Comparison of ENCODE assay signal across 8 cellular contexts in the genomic region with DNA sequence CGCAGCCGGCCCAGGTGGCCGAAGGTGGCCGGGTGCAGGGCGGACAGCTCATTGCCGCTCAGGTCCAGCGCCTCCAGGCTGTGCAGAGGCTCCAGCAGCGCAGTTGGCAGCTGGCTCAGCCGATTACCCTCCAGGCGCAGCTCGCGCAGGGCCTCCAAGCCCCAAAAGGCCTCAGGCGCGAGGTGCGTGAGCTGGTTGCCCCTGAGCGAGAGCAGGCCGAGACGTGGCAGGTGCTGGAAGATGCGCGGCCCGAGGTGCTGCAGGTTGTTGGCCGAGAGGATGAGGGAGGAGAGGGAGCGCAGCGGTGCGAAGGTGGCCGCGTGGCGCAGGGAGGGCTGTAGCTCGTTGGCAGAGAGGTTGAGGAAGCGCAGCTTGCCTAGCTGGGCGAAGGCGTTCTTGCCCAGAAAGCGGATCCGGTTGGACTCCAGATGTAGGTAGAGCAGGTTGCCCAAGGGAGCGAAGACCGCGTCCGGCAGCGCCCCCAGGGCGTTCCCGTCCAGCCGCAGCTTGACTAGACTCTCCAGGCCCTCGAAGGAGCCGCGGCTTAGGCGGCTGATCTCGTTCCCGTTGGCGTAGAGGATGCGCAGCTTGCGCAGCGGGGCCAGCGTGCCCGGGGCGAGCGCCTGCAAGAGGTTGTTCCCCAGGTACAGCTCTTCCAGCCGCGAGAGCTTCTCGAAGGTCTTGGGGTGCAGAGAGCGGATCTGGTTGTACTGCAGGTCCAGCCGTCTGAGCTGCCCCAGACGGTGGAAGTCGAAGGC. TPM values are rescaled to one million over a fixed set of nuclear protein-coding genes. Genes with fewer than 3 reads are reported as not detected.
DNase-seq lines count a peak whose midpoint lies in the region; ATAC-seq and TF ChIP-seq lines count a peak whose summit lies in the region.
"Had no signal": no experiment of that assay in that cellular context is flagged by ENCODE, and none has a peak within 500 bp of the region (broad histone marks: within the 10 kb centered on the region; RNA-seq: fewer than 3 reads in every experiment).

No MANE protein-coding gene starts in this region.

- H3K4me3 ChIP-seq in neural progenitor cell: peak overlapping the region; percentile 64
- H3K4me3 ChIP-seq in effector memory CD4-positive, alpha-beta T cell (ENCODE audit: insufficient read depth, low read depth, low read length, poor library complexity, severe bottlenecking): no peak overlapping the region

- peaks cover 63% of the 10 kb centered on the region for H3K27me3 Mint-ChIP-seq in H9 (ENCODE audit: low read depth)
- peaks cover 61% of the 10 kb centered on the region for H3K27me3 Mint-ChIP-seq in WTC11 (ENCODE audit: low read depth)
- H3K27me3 Mint-ChIP-seq in neural progenitor cell (ENCODE audit: insufficient read depth, low read depth): peaks cover 8% of the 10 kb centered on the region

- H4K8ac ChIP-seq in H9 (replicated peaks; ENCODE audit: insufficient read length, low read depth, low read length): no peak overlapping the region

- no peak overlapping the region for H2BK120ac ChIP-seq in H9 (ENCODE audit: low read depth, low read length, poor library complexity, severe bottlenecking)

- H3K4me1 ChIP-seq in H9 (ENCODE audit: insufficient read depth, low read length): peaks cover 8% of the 10 kb centered on the region; the same call in 1 of the 2 replicates
- no peaks in the 10 kb centered on the region for H3K4me1 ChIP-seq in foreskin keratinocyte
- peaks cover 14% of the 10 kb centered on the region for H3K4me1 ChIP-seq in neural progenitor cell
- H3K4me1 ChIP-seq in effector memory CD4-positive, alpha-beta T cell (ENCODE audit: control insufficient read depth, insufficient read depth, low read length, poor library complexity, severe bottlenecking): peaks cover 12% of the 10 kb centered on the region

- H3K27me3 ChIP-seq in H9 (ENCODE audit: insufficient read depth, low read length): peaks cover 11% of the 10 kb centered on the region; the same call in 1 of the 2 replicates
- H3K27me3 ChIP-seq in foreskin keratinocyte: peaks cover 97% of the 10 kb centered on the region
- peaks cover 47% of the 10 kb centered on the region for H3K27me3 ChIP-seq in neural progenitor cell
- H3K27me3 ChIP-seq in effector memory CD4-positive, alpha-beta T cell (replicated peaks; ENCODE audit: control insufficient read depth, insufficient read depth, low read length, poor library complexity, severe bottlenecking): peaks cover 14% of the 10 kb centered on the region

- H3K23ac ChIP-seq in H9 (ENCODE audit: insufficient read length, low read depth, low read length): no peak overlapping the region

- H3K4me3 Mint-ChIP-seq in H9 (peak overlapping the region; percentile 66 to 82), WTC11 (peak overlapping the region; percentile 78), neural progenitor cell (peak overlapping the region; percentile 87)

- H3K9me3 Mint-ChIP-seq in H9: peaks cover 0 to 7% of the 10 kb centered on the region in 2 experiments; a peak in 1 of 5 replicates
- H3K9me3 Mint-ChIP-seq in WTC11: no peaks in the 10 kb centered on the region
- H3K9me3 Mint-ChIP-seq in neural progenitor cell: no peaks in the 10 kb centered on the region

- no peak overlapping the region for H4K91ac ChIP-seq in H9 (ENCODE audit: insufficient read length, low read depth, low read length)

- H3K27ac ChIP-seq in H9 (ENCODE audit: insufficient read length, low read depth, low read length) (no peak overlapping the region), foreskin keratinocyte (no peak overlapping the region), neural progenitor cell (no peak overlapping the region)
- no peak overlapping the region for H3K27ac ChIP-seq in effector memory CD4-positive, alpha-beta T cell (ENCODE audit: insufficient read depth, low read length, poor library complexity, severe bottlenecking)

- no peak overlapping the region for H2AFZ ChIP-seq in H9 (ENCODE audit: low read length)
- peak overlapping the region; percentile 98 for H2AFZ ChIP-seq in neural progenitor cell (replicated peaks)

- peaks cover 35% of the 10 kb centered on the region for H3K23me2 ChIP-seq in H9 (ENCODE audit: insufficient read length, low read depth, low read length, poor library complexity, severe bottlenecking)

- H2BK15ac ChIP-seq in H9 (ENCODE audit: low read depth, low read length): no peak overlapping the region

- H3K9ac ChIP-seq in H9 (ENCODE audit: extremely low read depth, insufficient read length, low read length) (no peak overlapping the region), neural progenitor cell (no peak overlapping the region)

- POLR2A ChIA-PET in WTC11 (lab: Charles Lee): interaction anchor here (0.5 to 1.5 kb wide), 5 partner anchors 30 to 257 kb away, joined by 3 to 10 read pairs (median 3); no protein-coding TSS in a partner anchor

- no peaks in the 10 kb centered on the region for H3K79me2 ChIP-seq in H9 (ENCODE audit: insufficient read depth, low read length)
- no peaks in the 10 kb centered on the region for H3K79me2 ChIP-seq in neural progenitor cell (ENCODE audit: low read depth)

- no peak overlapping the region for H2BK20ac ChIP-seq in H9 (ENCODE audit: low read depth, low read length, poor library complexity, severe bottlenecking)

- DNase-seq in H9 (peak; percentile 70), WTC11 (ENCODE audit: low spot score) (peak; percentile 63), foreskin keratinocyte (peak; percentile 34 to 63), neural progenitor cell (ENCODE audit: low spot score) (peak; percentile 69), midbrain (lab: John Stamatoyannopoulos, UW) (no peak)
- DNase-seq in effector memory CD4-positive, alpha-beta T cell: no peak

- no peak for TF ChIP-seq CTCF in H9 (conservative IDR thresholded peaks at IDR 0.05)
- TF ChIP-seq CTCF in WTC11 (IDR thresholded peaks at IDR 0.05): no peak
- no peak for TF ChIP-seq CTCF in foreskin keratinocyte (conservative IDR thresholded peaks at IDR 0.05)
- TF ChIP-seq CTCF in neural progenitor cell (IDR thresholded peaks at IDR 0.05): no peak

- H3K9me3 ChIP-seq in H9 (ENCODE audit: control insufficient read depth, low read depth, low read length): no peaks in the 10 kb centered on the region
- no peaks in the 10 kb centered on the region for H3K9me3 ChIP-seq in neural progenitor cell (ENCODE audit: low read depth)
- no peaks in the 10 kb centered on the region for H3K9me3 ChIP-seq in effector memory CD4-positive, alpha-beta T cell (ENCODE audit: control insufficient read depth, low read length)

- H3K79me1 ChIP-seq in H9 (ENCODE audit: insufficient read depth, low read depth, low read length, poor library complexity, severe bottlenecking): no peaks in the 10 kb centered on the region

- H3K18ac ChIP-seq in H9 (ENCODE audit: insufficient read length, low read depth, low read length): peak overlapping the region; percentile 15

- no peak overlapping the region for H2BK5ac ChIP-seq in H9 (ENCODE audit: insufficient read length, low read length)

- no CpG with 5 or more reads among the region's 63 CpGs for WGBS in H9 (ENCODE audit: extremely low coverage, insufficient read length, low lambda C conversion rate)

- CTCF ChIA-PET in WTC11 (lab: Charles Lee): interaction anchor here (0.6 to 8.8 kb wide), 71 partner anchors 9 to 924 kb away, joined by 3 to 407 read pairs (median 6); partner anchors contain the start of gene CPVL

- H3K14ac ChIP-seq in H9 (ENCODE audit: insufficient read depth, low read length): no peak overlapping the region

- peaks cover 30% of the 10 kb centered on the region for H3F3A ChIP-seq in neural progenitor cell (ENCODE audit: low read depth)

- H3K56ac ChIP-seq in H9 (ENCODE audit: insufficient read length, low read depth, low read length): no peak overlapping the region

- H2AK5ac ChIP-seq in H9 (ENCODE audit: insufficient read length, low read length): no peak overlapping the region

- H3K27ac Mint-ChIP-seq in H9: no peak overlapping the region
- no peak overlapping the region for H3K27ac Mint-ChIP-seq in WTC11
- peak overlapping the region; percentile 79 for H3K27ac Mint-ChIP-seq in neural progenitor cell

- no peak overlapping the region for H4K5ac ChIP-seq in H9 (ENCODE audit: insufficient read length, low read depth, low read length)

- H3K4me2 ChIP-seq in H9 (ENCODE audit: insufficient read depth, insufficient read length, low read length) (peak overlapping the region; percentile 53), neural progenitor cell (peak overlapping the region; percentile 93)

- H3K36me3 Mint-ChIP-seq in H9 (ENCODE audit: insufficient read depth in 1 of 3, low read depth in 3 of 3) (peaks cover 0 to 6% (median 2%) of the 10 kb centered on the region in 3 experiments; a peak in 4 of 7 replicates), WTC11 (no peaks in the 10 kb centered on the region), neural progenitor cell (peaks cover 17% of the 10 kb centered on the region)

- H3K4ac ChIP-seq in H9 (ENCODE audit: low read depth, low read length): no peak overlapping the region

- H3K36me3 ChIP-seq in neural progenitor cell: no peaks in the 10 kb centered on the region
- H3K36me3 ChIP-seq in effector memory CD4-positive, alpha-beta T cell (ENCODE audit: control insufficient read depth, insufficient read depth, low read length): no peaks in the 10 kb centered on the region

- H3K4me1 Mint-ChIP-seq in H9 (peaks cover 28 to 31% of the 10 kb centered on the region in 2 experiments), WTC11 (peaks cover 47% of the 10 kb centered on the region), neural progenitor cell (peaks cover 59% of the 10 kb centered on the region)

- no peak overlapping the region for H2BK12ac ChIP-seq in H9 (ENCODE audit: insufficient read length, low read depth, low read length)

- H4K20me1 ChIP-seq in H9 (ENCODE audit: control insufficient read depth, insufficient read depth, insufficient read length) (no peaks in the 10 kb centered on the region), neural progenitor cell (ENCODE audit: low read depth) (peaks cover 5% of the 10 kb centered on the region)

- ATAC-seq in WTC11 (peak; percentile 1), foreskin keratinocyte (peak; percentile 30), HG03159 (IDR thresholded peaks at IDR 0.05; ENCODE audit: unreplicated experiment) (no peak)

- no peak overlapping the region for H3T11ph ChIP-seq in H9 (ENCODE audit: low read length)

TF ChIP-seq in WTC11, 78 proteins besides CTCF, POLR2A, EP300 and RAD21 (continues in another document):
- TF ChIP-seq MXD4 (CRISPR knock-in tag; IDR thresholded peaks at IDR 0.05; ENCODE audit: borderline replicate concordance) (no peak), SP1 (CRISPR knock-in tag; conservative IDR thresholded peaks at IDR 0.05) (peak; percentile 19; the same call in 1 of the 2 replicates)

RNA-seq across cellular contexts. Expression of gene TRIL, which starts 0.9 kb away (rescaled TPM):
- total RNA-seq in H9 (2021) (3.1 and 3.3 TPM in 2 replicates), WTC11 (2021) (3.0 to 4.6 TPM (median 4.3 TPM) in 3 replicates), foreskin keratinocyte (not detected in 2 replicates), neural progenitor cell (ENCODE audit: low replicate concordance) (8.5 and 14.3 TPM in 2 replicates)
- 0.01 TPM in 1 of 2 replicates, not detected in the other for polyA plus RNA-seq in foreskin keratinocyte
- total RNA-seq: mononuclear cell had no signal

Comparison
In these comparisons a context has a peak if more than half of its experiments do, and no peak if none do; other contexts are left out.
1. DNase-seq: peak in H9 (single experiment), WTC11 (single experiment), foreskin keratinocyte (2 of 2) and neural progenitor cell (single experiment); none in effector memory CD4-positive, alpha-beta T cell (0 of 3) and midbrain (single experiment).
2. Peak in every context shown above with its lines, with median percentiles within 50 percentile points of each other: H3K4me3 Mint-ChIP-seq.